Comparison of ENCODE assay signal across 1 cellular context in genomic region chr2:84879595-84880394, GRCh38.
TF ChIP-seq lines count a peak whose summit lies in the region.

No MANE protein-coding gene starts in this region.

TF ChIP-seq in GM23338, 12 proteins besides CTCF, POLR2A, EP300 and RAD21 (continued from another document):
- TF ChIP-seq ZNF462 (CRISPR knock-in tag; IDR thresholded peaks at IDR 0.05) (no peak), ZNF114 (CRISPR knock-in tag; IDR thresholded peaks at IDR 0.05) (no peak)
